ENCODE assay signal across 15 cellular contexts in the genomic region with DNA sequence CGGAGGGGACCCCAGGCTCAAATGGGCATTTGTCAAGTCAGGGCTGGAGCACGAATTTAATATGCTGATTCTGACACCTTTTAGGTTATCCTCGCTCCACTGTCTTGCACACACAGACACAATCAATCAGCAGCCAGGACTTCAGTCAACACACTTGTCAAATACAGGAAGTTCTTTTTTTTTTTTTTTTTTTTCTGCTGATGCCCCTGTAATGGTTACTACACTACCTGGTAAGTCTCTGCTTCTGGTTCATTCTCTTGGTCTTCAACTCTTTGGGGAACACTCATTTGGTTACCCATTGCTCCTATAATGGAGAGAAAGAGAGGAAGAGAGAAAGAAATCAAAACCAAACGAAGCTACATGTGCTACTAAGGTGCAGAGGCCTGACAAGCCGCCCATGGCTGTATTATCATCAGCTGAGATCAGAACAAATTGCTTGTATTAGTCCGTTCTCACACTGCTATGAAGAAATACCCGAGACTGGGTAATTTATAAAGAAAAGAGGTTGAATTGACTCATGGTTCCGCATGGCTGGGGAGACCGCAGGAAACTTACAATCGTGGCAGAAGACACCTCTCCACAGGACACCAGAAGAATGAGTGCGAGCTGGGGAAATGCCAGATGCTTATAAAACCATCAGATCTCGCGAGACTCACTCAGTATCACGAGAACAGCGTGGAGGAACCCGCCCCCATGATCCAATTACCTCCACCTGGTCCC. TPM values are rescaled to one million over a fixed set of nuclear protein-coding genes. Genes with fewer than 3 reads are reported as not detected.
DNase-seq lines count a peak whose midpoint lies in the region; ATAC-seq and TF ChIP-seq lines count a peak whose summit lies in the region.
"Had no signal": no experiment of that assay in that cellular context is flagged by ENCODE, and none has a peak within 500 bp of the region (broad histone marks: within the 10 kb centered on the region; RNA-seq: fewer than 3 reads in every experiment).

No MANE protein-coding gene starts in this region.

- H3K4me1 Mint-ChIP-seq in dendritic cell treated with granulocyte-macrophage colony-stimulating factor and Interleukin-4, amounts not matched to agents 40 ng/mL and 50 ng/mL, for 4 days (ENCODE audit: low read depth): peaks cover 13% of the 10 kb centered on the region
- H3K4me1 Mint-ChIP-seq in chondrocyte (ENCODE audit: low read depth) (peaks cover 6% of the 10 kb centered on the region), T-helper 17 cell (peaks cover 2% of the 10 kb centered on the region)

- no peaks in the 10 kb centered on the region for H3K9me3 ChIP-seq in T-helper 17 cell (ENCODE audit: control insufficient read depth, low read length, poor library complexity, severe bottlenecking)
- H3K9me3 ChIP-seq in effector memory CD4-positive, alpha-beta T cell (ENCODE audit: control insufficient read depth, low read length): no peaks in the 10 kb centered on the region
- H3K9me3 ChIP-seq: thyroid gland had no signal

- no peak for DNase-seq in chondrocyte (ENCODE audit: low spot score)
- DNase-seq in amniotic stem cell (lab: John Stamatoyannopoulos, UW): no peak
- no peak for DNase-seq in T-helper 17 cell
- no peak for DNase-seq in effector memory CD4-positive, alpha-beta T cell
- DNase-seq: Caco-2; effector CD4-positive, alpha-beta T cell; glutamatergic neuron; NCI-H526; thyroid gland had no signal

- H3K36me3 Mint-ChIP-seq in dendritic cell treated with granulocyte-macrophage colony-stimulating factor and Interleukin-4, amounts not matched to agents 40 ng/mL and 50 ng/mL, for 4 days (ENCODE audit: low read depth): no peaks in the 10 kb centered on the region
- H3K36me3 Mint-ChIP-seq in chondrocyte (ENCODE audit: low read depth) (no peaks in the 10 kb centered on the region), T-helper 17 cell (ENCODE audit: low read depth) (no peaks in the 10 kb centered on the region)

- H3K4me1 ChIP-seq in effector memory CD4-positive, alpha-beta T cell (ENCODE audit: control insufficient read depth, insufficient read depth, low read length, poor library complexity, severe bottlenecking): no peaks in the 10 kb centered on the region
- H3K4me1 ChIP-seq: Caco-2, parathyroid adenoma, thyroid gland had no signal

- H3K27ac ChIP-seq in effector memory CD4-positive, alpha-beta T cell (ENCODE audit: insufficient read depth, low read length, poor library complexity, severe bottlenecking): no peak overlapping the region
- H3K27ac ChIP-seq: parathyroid adenoma, thyroid gland had no signal

- no peaks in the 10 kb centered on the region for H3K36me3 ChIP-seq in effector memory CD4-positive, alpha-beta T cell (ENCODE audit: control insufficient read depth, insufficient read depth, low read length)
- H3K36me3 ChIP-seq: thyroid gland had no signal

- no peak overlapping the region for H3K4me3 ChIP-seq in effector memory CD4-positive, alpha-beta T cell (ENCODE audit: insufficient read depth, low read depth, low read length, poor library complexity, severe bottlenecking)
- H3K4me3 ChIP-seq: thyroid gland had no signal

- intact Hi-C loops in dendritic cell treated with granulocyte-macrophage colony-stimulating factor and Interleukin-4, amounts not matched to agents 40 ng/mL and 50 ng/mL, for 4 days (cut with micrococcal nuclease): no loop called here

- ATAC-seq in GM18511 (IDR thresholded peaks at IDR 0.05; ENCODE audit: unreplicated experiment) (peak; percentile 47), GM21447 (IDR thresholded peaks at IDR 0.05; ENCODE audit: unreplicated experiment) (peak; percentile 41), HG03432 (IDR thresholded peaks at IDR 0.05; ENCODE audit: unreplicated experiment) (peak; percentile 67), T-helper 17 cell (no peak)

- no peaks in the 10 kb centered on the region for H3K27me3 ChIP-seq in effector memory CD4-positive, alpha-beta T cell (replicated peaks; ENCODE audit: control insufficient read depth, insufficient read depth, low read length, poor library complexity, severe bottlenecking)
- H3K27me3 ChIP-seq: thyroid gland had no signal

- TF ChIP-seq CTCF in chondrocyte (IDR thresholded peaks at IDR 0.05): no peak

- peaks cover 7% of the 10 kb centered on the region for H3K9me3 Mint-ChIP-seq in dendritic cell treated with granulocyte-macrophage colony-stimulating factor and Interleukin-4, amounts not matched to agents 40 ng/mL and 50 ng/mL, for 4 days
- H3K9me3 Mint-ChIP-seq in chondrocyte (ENCODE audit: low read depth): no peaks in the 10 kb centered on the region

- peak overlapping the region; percentile 59 for H3K27ac Mint-ChIP-seq in dendritic cell treated with granulocyte-macrophage colony-stimulating factor and Interleukin-4, amounts not matched to agents 40 ng/mL and 50 ng/mL, for 4 days
- no peak overlapping the region for H3K27ac Mint-ChIP-seq in chondrocyte (ENCODE audit: unreplicated experiment)
- H3K27ac Mint-ChIP-seq in T-helper 17 cell: no peak overlapping the region

- H3K27me3 Mint-ChIP-seq in dendritic cell treated with granulocyte-macrophage colony-stimulating factor and Interleukin-4, amounts not matched to agents 40 ng/mL and 50 ng/mL, for 4 days: no peaks in the 10 kb centered on the region
- no peaks in the 10 kb centered on the region for H3K27me3 Mint-ChIP-seq in chondrocyte (ENCODE audit: low read depth)
- H3K27me3 Mint-ChIP-seq in T-helper 17 cell: peaks cover 4% of the 10 kb centered on the region

- H3K4me3 Mint-ChIP-seq in dendritic cell treated with granulocyte-macrophage colony-stimulating factor and Interleukin-4, amounts not matched to agents 40 ng/mL and 50 ng/mL, for 4 days: no peak overlapping the region
- H3K4me3 Mint-ChIP-seq in chondrocyte (ENCODE audit: unreplicated experiment) (no peak overlapping the region), T-helper 17 cell (no peak overlapping the region)

RNA-seq across cellular contexts. Expression of gene BCAS1, which starts 11.8 kb away (rescaled TPM):
- total RNA-seq in chondrocyte: not detected in 3 replicates
- under 1 TPM in 1 of 2 donors, not detected in 1; 0.27 TPM for total RNA-seq in T-helper 17 cell
- total RNA-seq: LHCN-M2 had no signal
